Comparison of ENCODE assay signal across 21 cellular contexts in genomic region chr11:100738701-100739100, GRCh38. TPM values are rescaled to one million over a fixed set of nuclear protein-coding genes. Genes with fewer than 3 reads are reported as not detected.
A peak's percentile ranks its signal among the peaks of the same experiment; 100 is the strongest.
DNase-seq lines count a peak whose midpoint lies in the region; ATAC-seq, FAIRE-seq and TF ChIP-seq lines count a peak whose summit lies in the region.
"Had no signal": no experiment of that assay in that cellular context is flagged by ENCODE, and none has a peak within 500 bp of the region (broad histone marks: within the 10 kb centered on the region; RNA-seq: fewer than 3 reads in every experiment).

No MANE protein-coding gene starts in this region.

- no peak for FAIRE-seq in kidney (lab: Jason Lieb, UNC)
- FAIRE-seq: GM12878, small intestine had no signal

- no peak overlapping the region for H3K27ac Mint-ChIP-seq in Caco-2 (ENCODE audit: unreplicated experiment)
- H3K27ac Mint-ChIP-seq: activated CD8-positive, alpha-beta memory T cell treated with anti-CD3 and anti-CD28 coated beads, Interleukin-2, amount 10 ng/mL, durations not matched to agents 7 days and 5 days; activated naive CD8-positive, alpha-beta T cell treated with anti-CD3 and anti-CD28 coated beads, Interleukin-2, amount 10 ng/mL, durations not matched to agents 7 days and 5 days; activated T-helper 17 cell treated with anti-CD3 and anti-CD28 coated beads, Interleukin-2, amount 50 U/mL, for 72 hours; CD8-positive, alpha-beta T cell; T-cell had no signal

- intact Hi-C loops in kidney (cut with DNase I) (no loop called here), Caco-2 (cut with micrococcal nuclease; ENCODE audit: unreplicated experiment) (loop anchor here (2.0 kb wide), 2 partner anchors 38 to 52 kb away; partner anchors contain the start of gene ARHGAP42)

- H3K9ac ChIP-seq in kidney (ENCODE audit: low read length in 2 of 2) = peak overlapping the region in 1 of 2 donors; percentile 34

- no peaks in the 10 kb centered on the region for H3K36me3 ChIP-seq in ACC112 (ENCODE audit: insufficient read depth, low read length)
- no peaks in the 10 kb centered on the region for H3K36me3 ChIP-seq in SJSA1
- H3K36me3 ChIP-seq in kidney (ENCODE audit: control insufficient read depth in 1 of 2, insufficient read depth in 2 of 2, low read length in 2 of 2) = no peaks in the 10 kb centered on the region
- no peaks in the 10 kb centered on the region for H3K36me3 ChIP-seq in Caco-2 (ENCODE audit: control insufficient read depth, insufficient read depth, low read length)
- H3K36me3 ChIP-seq: gastroesophageal sphincter had no signal

- no peaks in the 10 kb centered on the region for H3K27me3 Mint-ChIP-seq in Caco-2 (ENCODE audit: insufficient read depth, unreplicated experiment)
- H3K27me3 Mint-ChIP-seq: activated CD8-positive, alpha-beta memory T cell treated with anti-CD3 and anti-CD28 coated beads, Interleukin-2, amount 10 ng/mL, durations not matched to agents 7 days and 5 days; activated naive CD8-positive, alpha-beta T cell treated with anti-CD3 and anti-CD28 coated beads, Interleukin-2, amount 10 ng/mL, durations not matched to agents 7 days and 5 days; activated T-helper 17 cell treated with anti-CD3 and anti-CD28 coated beads, Interleukin-2, amount 50 U/mL, for 72 hours; T-cell had no signal

- no peaks in the 10 kb centered on the region for H3K27me3 ChIP-seq in ACC112 (ENCODE audit: insufficient read depth, low read length)
- no peaks in the 10 kb centered on the region for H3K27me3 ChIP-seq in SJSA1 (replicated peaks)
- H3K27me3 ChIP-seq in Caco-2 (replicated peaks; ENCODE audit: control insufficient read depth, insufficient read depth, low read length) = no peaks in the 10 kb centered on the region
- H3K27me3 ChIP-seq: gastroesophageal sphincter had no signal

- POLR2A ChIA-PET in Caco-2 (lab: Charles Lee) = no interaction called here

- H3K4me1 ChIP-seq in ACC112 (ENCODE audit: control insufficient read depth, insufficient read depth, low read length, unreplicated experiment) (peaks cover 23% of the 10 kb centered on the region), SJSA1 (replicated peaks) (peaks cover 20% of the 10 kb centered on the region), kidney (ENCODE audit: control insufficient read depth in 1 of 2, insufficient read depth in 1 of 2, low read depth in 1 of 2, low read length in 2 of 2) (peaks cover 16 to 41% of the 10 kb centered on the region in 2 donors), Caco-2 (peaks cover 22% of the 10 kb centered on the region)

- H2AFZ ChIP-seq in ACC112 (ENCODE audit: low read length, unreplicated experiment) = no peak overlapping the region

- BruUV-seq in Caco-2 (replicated peaks; lab: Mats Ljungman, UMichigan) = no TSS peak

- H3K79me2 ChIP-seq in ACC112 (ENCODE audit: control insufficient read depth, insufficient read depth, low read length, unreplicated experiment) = peaks cover 3% of the 10 kb centered on the region

- TF ChIP-seq CTCF in kidney (IDR thresholded peaks at IDR 0.05; ENCODE audit: borderline replicate concordance, extremely low read depth, insufficient read depth) (no peak), Caco-2 (IDR thresholded peaks at IDR 0.05; ENCODE audit: insufficient read depth in 1 of 2, low read depth in 1 of 2, low read length in 1 of 2, severe bottlenecking in 1 of 2, unreplicated experiment in 1 of 2) (no peak)

- peak overlapping the region; percentile 46; the same call in 1 of the 2 replicates for H3K27ac ChIP-seq in ACC112 (ENCODE audit: low read depth, low read length)
- H3K27ac ChIP-seq in SJSA1 = peak overlapping the region; percentile 86
- peak overlapping the region; percentile 25 to 43 for H3K27ac ChIP-seq in kidney (ENCODE audit: low read depth in 2 of 2, low read length in 2 of 2)
- H3K27ac ChIP-seq: gastroesophageal sphincter had no signal

- peak in 1 of 2 experiments; percentile 8 for DNase-seq in SJSA1 (ENCODE audit: low read depth in 1 of 2, low spot score in 2 of 2)
- no peak for DNase-seq in kidney
- peak; percentile 67 for DNase-seq in renal cortical epithelial cell (ENCODE audit: low read depth)
- no peak for DNase-seq in NCI-H2029 treated with DMSO at 0.1 percent for 48 hours (lab: John Stamatoyannopoulos, UW)
- no peak for DNase-seq in Caco-2
- DNase-seq: activated CD4-positive, alpha-beta T cell treated with anti-CD3 and anti-CD28 coated beads for 48 hours; activated CD8-positive, alpha-beta memory T cell treated with anti-CD3 and anti-CD28 coated beads, Interleukin-2, amount 10 ng/mL, durations not matched to agents 7 days and 5 days; activated naive CD8-positive, alpha-beta T cell treated with anti-CD3 and anti-CD28 coated beads, Interleukin-2, amount 10 ng/mL, durations not matched to agents 7 days and 5 days; CD8-positive, alpha-beta T cell; DMS53; KG1; NCI-H1930; small intestine; stimulated activated CD4-positive, alpha-beta T cell treated with anti-CD3 and anti-CD28 coated beads, Interleukin-4, amount 100 ng/mL, for 4 hours; T-cell had no signal

- no peak overlapping the region for H3K4me3 Mint-ChIP-seq in Caco-2 (ENCODE audit: unreplicated experiment)
- H3K4me3 Mint-ChIP-seq: activated CD8-positive, alpha-beta memory T cell treated with anti-CD3 and anti-CD28 coated beads, Interleukin-2, amount 10 ng/mL, durations not matched to agents 7 days and 5 days; activated naive CD8-positive, alpha-beta T cell treated with anti-CD3 and anti-CD28 coated beads, Interleukin-2, amount 10 ng/mL, durations not matched to agents 7 days and 5 days; activated T-helper 17 cell treated with anti-CD3 and anti-CD28 coated beads, Interleukin-2, amount 50 U/mL, for 72 hours; CD8-positive, alpha-beta T cell; T-cell had no signal

- no peaks in the 10 kb centered on the region for H3K9me3 ChIP-seq in SJSA1 (replicated peaks)
- H3K9me3 ChIP-seq in kidney (ENCODE audit: control insufficient read depth in 1 of 2, low read length in 2 of 2) = no peaks in the 10 kb centered on the region
- no peaks in the 10 kb centered on the region for H3K9me3 ChIP-seq in Caco-2
- H3K9me3 ChIP-seq: gastroesophageal sphincter had no signal

- H3K4me1 Mint-ChIP-seq in Caco-2 (ENCODE audit: low read depth, unreplicated experiment) = peaks cover 40% of the 10 kb centered on the region
- H3K4me1 Mint-ChIP-seq: activated CD8-positive, alpha-beta memory T cell treated with anti-CD3 and anti-CD28 coated beads, Interleukin-2, amount 10 ng/mL, durations not matched to agents 7 days and 5 days; activated naive CD8-positive, alpha-beta T cell treated with anti-CD3 and anti-CD28 coated beads, Interleukin-2, amount 10 ng/mL, durations not matched to agents 7 days and 5 days; activated T-helper 17 cell treated with anti-CD3 and anti-CD28 coated beads, Interleukin-2, amount 50 U/mL, for 72 hours; T-cell had no signal

- H3K4me3 ChIP-seq in ACC112 (ENCODE audit: low read depth, low read length) (no peak overlapping the region), SJSA1 (no peak overlapping the region), kidney (ENCODE audit: low read length in 2 of 2) (no peak overlapping the region), Caco-2 (ENCODE audit: low read depth, low read length) (no peak overlapping the region)
- H3K4me3 ChIP-seq: gastroesophageal sphincter, GM12878 had no signal

- ATAC-seq in GM18909 (IDR thresholded peaks at IDR 0.05; ENCODE audit: poor library complexity, unreplicated experiment) (no peak), GM21786 (IDR thresholded peaks at IDR 0.05; ENCODE audit: unreplicated experiment) (no peak)
- ATAC-seq: activated CD8-positive, alpha-beta memory T cell treated with anti-CD3 and anti-CD28 coated beads, Interleukin-2, amount 10 ng/mL, durations not matched to agents 7 days and 5 days; activated T-helper 17 cell treated with anti-CD3 and anti-CD28 coated beads, Interleukin-2, amount 50 U/mL, for 72 hours; CD8-positive, alpha-beta T cell; gastroesophageal sphincter; GM12878; T-cell had no signal

- CTCF ChIA-PET in Caco-2 (lab: Charles Lee) = no interaction called here

- H3K9me3 Mint-ChIP-seq in Caco-2 (ENCODE audit: unreplicated experiment) = peaks cover 10% of the 10 kb centered on the region
- H3K9me3 Mint-ChIP-seq: activated naive CD8-positive, alpha-beta T cell treated with anti-CD3 and anti-CD28 coated beads, Interleukin-2, amount 10 ng/mL, durations not matched to agents 7 days and 5 days; activated T-helper 17 cell treated with anti-CD3 and anti-CD28 coated beads, Interleukin-2, amount 50 U/mL, for 72 hours; CD8-positive, alpha-beta T cell had no signal

- H3K36me3 Mint-ChIP-seq in Caco-2 (ENCODE audit: insufficient read depth, unreplicated experiment) = no peaks in the 10 kb centered on the region
- H3K36me3 Mint-ChIP-seq: activated CD8-positive, alpha-beta memory T cell treated with anti-CD3 and anti-CD28 coated beads, Interleukin-2, amount 10 ng/mL, durations not matched to agents 7 days and 5 days; activated naive CD8-positive, alpha-beta T cell treated with anti-CD3 and anti-CD28 coated beads, Interleukin-2, amount 10 ng/mL, durations not matched to agents 7 days and 5 days; CD8-positive, alpha-beta T cell; T-cell had no signal

RNA-seq across cellular contexts. Expression of gene ARHGAP42, which starts 51.6 kb away (rescaled TPM):
- 17.2 and 20.3 TPM in 2 replicates for total RNA-seq in SJSA1 (2014; rRNA removed; shearing (Covaris generic))
- total RNA-seq in kidney (18.9 TPM), renal cortical epithelial cell (15.8 and 24.5 TPM in 2 replicates), Caco-2 (2022) (8.4 and 14.1 TPM in 2 replicates)
- 4.2 TPM for polyA plus RNA-seq in kidney (ENCODE audit: insufficient read depth, low read depth, low replicate concordance)
- total RNA-seq: activated naive CD8-positive, alpha-beta T cell treated with anti-CD3 and anti-CD28 coated beads, Interleukin-2, amount 10 ng/mL, durations not matched to agents 7 days and 5 days; activated T-helper 17 cell treated with anti-CD3 and anti-CD28 coated beads, Interleukin-2, amount 50 U/mL, for 72 hours had no signal

Comparison
In these comparisons a context has a peak if more than half of its experiments do, and no peak if none do; other contexts are left out.
1. H3K27ac ChIP-seq: peak in every context shown above with its lines; median percentile 86 in SJSA1; 46 in ACC112; 34 in kidney.